In genomic region chr10:35415505-35415904, GRCh38 we compare ENCODE assay signal across 24 cellular contexts.
A peak's percentile ranks its signal among the peaks of the same experiment; 100 is the strongest.
DNase-seq lines count a peak whose midpoint lies in the region; ATAC-seq, FAIRE-seq and TF ChIP-seq lines count a peak whose summit lies in the region.
"Had no signal": no experiment of that assay in that cellular context is flagged by ENCODE, and none has a peak within 500 bp of the region (broad histone marks: within the 10 kb centered on the region; RNA-seq: fewer than 3 reads in every experiment).

No MANE protein-coding gene starts in this region.

- H3K9me3 ChIP-seq in astrocyte (ENCODE audit: insufficient read depth, low read depth, low read length) (no peaks in the 10 kb centered on the region), mesenchymal stem cell (ENCODE audit: control insufficient read depth, low read length) (no peaks in the 10 kb centered on the region)
- H3K9me3 ChIP-seq: ascending aorta, SK-N-SH, thyroid gland had no signal

- peaks cover 23% of the 10 kb centered on the region for H3K79me1 ChIP-seq in mesenchymal stem cell (replicated peaks; ENCODE audit: low read length, poor library complexity, severe bottlenecking)

- no peak overlapping the region for H3K23ac ChIP-seq in mesenchymal stem cell (ENCODE audit: low read length in 2 of 2)

- H3K4me3 Mint-ChIP-seq in astrocyte (ENCODE audit: unreplicated experiment), result no peak overlapping the region
- no peak overlapping the region for H3K4me3 Mint-ChIP-seq in Calu3 (ENCODE audit: low read depth, unreplicated experiment)
- H3K4me3 Mint-ChIP-seq: activated CD8-positive, alpha-beta T cell treated with anti-CD3 and anti-CD28 coated beads, Interleukin-2, amount 10 ng/mL, durations not matched to agents 7 days and 5 days; activated naive CD4-positive, alpha-beta T cell treated with anti-CD3 and anti-CD28 coated beads for 36 hours; activated T-cell treated with anti-CD3 and anti-CD28 coated beads, Interleukin-2, amount 50 U/mL, for 4 hours; GM23338; stimulated activated effector memory CD8-positive, alpha-beta T cell treated with anti-CD3 and anti-CD28 coated beads, Interleukin-12 subunit alpha, Interleukin-12 subunit beta, amount 100 ng/mL, for 72 hours had no signal

- H3K9me3 Mint-ChIP-seq in astrocyte (ENCODE audit: unreplicated experiment) (no peaks in the 10 kb centered on the region), Calu3 (ENCODE audit: low read depth, unreplicated experiment) (no peaks in the 10 kb centered on the region)
- H3K9me3 Mint-ChIP-seq: activated naive CD4-positive, alpha-beta T cell treated with anti-CD3 and anti-CD28 coated beads for 36 hours; activated T-cell treated with anti-CD3 and anti-CD28 coated beads, Interleukin-2, amount 50 U/mL, for 4 hours; GM23338; stimulated activated effector memory CD8-positive, alpha-beta T cell treated with anti-CD3 and anti-CD28 coated beads, Interleukin-12 subunit alpha, Interleukin-12 subunit beta, amount 100 ng/mL, for 72 hours had no signal

- H3K27me3 Mint-ChIP-seq in astrocyte (ENCODE audit: low read depth, unreplicated experiment) (no peaks in the 10 kb centered on the region), Calu3 (ENCODE audit: unreplicated experiment) (no peaks in the 10 kb centered on the region)

- H3K4me3 ChIP-seq in astrocyte (ENCODE audit: insufficient read depth, low read depth, low read length) (no peak overlapping the region), mesenchymal stem cell (ENCODE audit: insufficient read depth in 1 of 2, low read depth in 1 of 2, low read length in 2 of 2) (no peak overlapping the region)
- H3K4me3 ChIP-seq: ascending aorta, coronary artery, GM23338, thyroid gland had no signal

- H3K27me3 ChIP-seq in astrocyte (ENCODE audit: insufficient read depth, low read length), result no peaks in the 10 kb centered on the region
- no peaks in the 10 kb centered on the region for H3K27me3 ChIP-seq in mesenchymal stem cell (ENCODE audit: control insufficient read depth in 1 of 2, insufficient read depth in 1 of 2, low read length in 2 of 2)
- H3K27me3 ChIP-seq: ascending aorta, thyroid gland had no signal

- intact Hi-C loops in cardiac septum (cut with DNase I) (no loop called here), left cardiac atrium (cut with DNase I) (no loop called here), Calu3 (cut with micrococcal nuclease; ENCODE audit: unreplicated experiment) (no loop called here)

- BruUV-seq in Calu3 (replicated peaks; lab: Mats Ljungman, UMichigan), result no TSS peak

- DNase-seq in cardiac septum (ENCODE audit: low spot score), result peak; percentile 74
- DNase-seq in left cardiac atrium, result no peak
- no peak for DNase-seq in astrocyte (ENCODE audit: low read depth)
- DNase-seq in mesenchymal stem cell, result no peak
- no peak for DNase-seq in substantia nigra (lab: John Stamatoyannopoulos, UW)
- no peak for DNase-seq in GM12891 (ENCODE audit: insufficient read length, low spot score)
- no peak for DNase-seq in Calu3
- DNase-seq: activated CD8-positive, alpha-beta T cell treated with anti-CD3 and anti-CD28 coated beads, Interleukin-2, amount 10 ng/mL, durations not matched to agents 7 days and 5 days; activated naive CD4-positive, alpha-beta T cell treated with anti-CD3 and anti-CD28 coated beads for 36 hours; activated T-cell treated with anti-CD3 and anti-CD28 coated beads, Interleukin-2, amount 50 U/mL, for 4 hours; DMS79; KG1; NCI-H187 treated with DMSO at 0.1 percent for 48 hours; NCI-H446; SK-N-SH; T1000; thyroid gland had no signal

- CTCF ChIA-PET in Calu3 (lab: Charles Lee), result no interaction called here

- H3K4me1 Mint-ChIP-seq in astrocyte (ENCODE audit: low read depth, unreplicated experiment) (peaks cover 61% of the 10 kb centered on the region), Calu3 (ENCODE audit: low read depth, unreplicated experiment) (no peaks in the 10 kb centered on the region)

- peaks cover 89% of the 10 kb centered on the region for H3K79me2 ChIP-seq in astrocyte (ENCODE audit: insufficient read depth, low read length)

- TF ChIP-seq POLR2A in GM12891 (IDR thresholded peaks at IDR 0.05; ENCODE audit: low read depth, low read length), result no peak

- H3K36me3 ChIP-seq in astrocyte (ENCODE audit: insufficient read depth, low read length), result no peaks in the 10 kb centered on the region
- no peaks in the 10 kb centered on the region for H3K36me3 ChIP-seq in mesenchymal stem cell (ENCODE audit: control insufficient read depth in 1 of 2, insufficient read depth in 2 of 2, low read depth in 1 of 2, low read length in 2 of 2)
- H3K36me3 ChIP-seq: ascending aorta, thyroid gland had no signal

- H3K36me3 Mint-ChIP-seq in astrocyte (ENCODE audit: low read depth, unreplicated experiment), result peaks cover 3% of the 10 kb centered on the region
- H3K36me3 Mint-ChIP-seq in Calu3 (ENCODE audit: insufficient read depth, unreplicated experiment), result no peaks in the 10 kb centered on the region
- H3K36me3 Mint-ChIP-seq: stimulated activated effector memory CD8-positive, alpha-beta T cell treated with anti-CD3 and anti-CD28 coated beads, Interleukin-12 subunit alpha, Interleukin-12 subunit beta, amount 100 ng/mL, for 72 hours had no signal

- H2AFZ ChIP-seq in astrocyte (ENCODE audit: low read depth, low read length), result no peak overlapping the region
- no peak overlapping the region for H2AFZ ChIP-seq in mesenchymal stem cell (ENCODE audit: low read depth, low read length)
- H2AFZ ChIP-seq: GM23338 had no signal

- no peak overlapping the region for H2BK12ac ChIP-seq in mesenchymal stem cell (ENCODE audit: low read length in 2 of 2)

- peaks cover 60% of the 10 kb centered on the region for H3K4me1 ChIP-seq in astrocyte (ENCODE audit: insufficient read depth, low read length)
- peaks cover 31% of the 10 kb centered on the region for H3K4me1 ChIP-seq in mesenchymal stem cell (ENCODE audit: control insufficient read depth, insufficient read depth, low read depth, low read length)

- no peak overlapping the region for H3K18ac ChIP-seq in mesenchymal stem cell (ENCODE audit: low read depth in 1 of 2, low read length in 2 of 2)

- H3K14ac ChIP-seq in mesenchymal stem cell (ENCODE audit: low read length in 2 of 2), result no peak overlapping the region

- H3K27ac Mint-ChIP-seq in astrocyte (ENCODE audit: unreplicated experiment), result no peak overlapping the region
- no peak overlapping the region for H3K27ac Mint-ChIP-seq in Calu3 (ENCODE audit: unreplicated experiment)
- H3K27ac Mint-ChIP-seq: activated CD8-positive, alpha-beta T cell treated with anti-CD3 and anti-CD28 coated beads, Interleukin-2, amount 10 ng/mL, durations not matched to agents 7 days and 5 days; activated naive CD4-positive, alpha-beta T cell treated with anti-CD3 and anti-CD28 coated beads for 36 hours; GM23338 had no signal

- ATAC-seq in left cardiac atrium, result no peak
- no peak for ATAC-seq in HG03565 (IDR thresholded peaks at IDR 0.05; ENCODE audit: unreplicated experiment)
- ATAC-seq: activated CD8-positive, alpha-beta T cell treated with anti-CD3 and anti-CD28 coated beads, Interleukin-2, amount 10 ng/mL, durations not matched to agents 7 days and 5 days; activated T-cell treated with anti-CD3 and anti-CD28 coated beads, Interleukin-2, amount 50 U/mL, for 4 hours; GM23338; stimulated activated effector memory CD8-positive, alpha-beta T cell treated with anti-CD3 and anti-CD28 coated beads, Interleukin-12 subunit alpha, Interleukin-12 subunit beta, amount 100 ng/mL, for 72 hours had no signal

- no peak overlapping the region for H4K8ac ChIP-seq in mesenchymal stem cell (ENCODE audit: low read length)

- H3K9ac ChIP-seq in astrocyte (ENCODE audit: low read length) (no peak overlapping the region), mesenchymal stem cell (ENCODE audit: low read length) (no peak overlapping the region)
- H3K9ac ChIP-seq: SK-N-SH had no signal

- peaks cover 18% of the 10 kb centered on the region for H4K20me1 ChIP-seq in astrocyte (ENCODE audit: insufficient read depth, low read length)

- H2BK120ac ChIP-seq in mesenchymal stem cell (ENCODE audit: low read depth, low read length), result no peak overlapping the region

- H3K4me2 ChIP-seq in astrocyte (ENCODE audit: low read length) (no peak overlapping the region), mesenchymal stem cell (ENCODE audit: low read length, poor library complexity, severe bottlenecking) (no peak overlapping the region)
- H3K4me2 ChIP-seq: GM23338, SK-N-SH had no signal

- 96% methylated on average over 4 of the region's 5 CpGs for WGBS in mesenchymal stem cell

- H2AK5ac ChIP-seq in mesenchymal stem cell (ENCODE audit: low read length, severe bottlenecking), result peak overlapping the region; percentile 29

- H3K27ac ChIP-seq in astrocyte (ENCODE audit: low read depth, low read length) (peak overlapping the region; percentile 91), mesenchymal stem cell (ENCODE audit: low read length, poor library complexity, severe bottlenecking) (no peak overlapping the region), substantia nigra (ENCODE audit: low read depth, low read length, poor library complexity, severe bottlenecking) (peak overlapping the region; percentile 54)
- H3K27ac ChIP-seq: coronary artery, thyroid gland had no signal

- H2BK15ac ChIP-seq in mesenchymal stem cell (ENCODE audit: low read depth, poor library complexity, severe bottlenecking), result no peak overlapping the region

- no peak for FAIRE-seq in astrocyte (lab: Jason Lieb, UNC)
- no peak for FAIRE-seq in GM12891 (lab: Jason Lieb, UNC)
- FAIRE-seq: endometrium, GM12892 had no signal

- TF ChIP-seq CTCF in astrocyte (IDR thresholded peaks at IDR 0.05; ENCODE audit: insufficient read depth, low read depth, low read length) (no peak), Calu3 (IDR thresholded peaks at IDR 0.05; ENCODE audit: unreplicated experiment) (no peak)

- H2BK5ac ChIP-seq in mesenchymal stem cell (ENCODE audit: low read depth, low read length, poor library complexity, severe bottlenecking), result no peak overlapping the region

- no peak overlapping the region for H4K91ac ChIP-seq in mesenchymal stem cell (ENCODE audit: low read length)

- H3K4ac ChIP-seq in mesenchymal stem cell (ENCODE audit: low read depth in 1 of 2, low read length in 2 of 2), result no peak overlapping the region

TF ChIP-seq in GM12891, 5 proteins besides CTCF, POLR2A, EP300 and RAD21:
- TF ChIP-seq POLR2AphosphoS5 (IDR thresholded peaks at IDR 0.05; ENCODE audit: low read depth, low read length) (no peak), TAF1 (IDR thresholded peaks at IDR 0.05; ENCODE audit: low read depth, low read length) (no peak), SPI1 (IDR thresholded peaks at IDR 0.05; ENCODE audit: low read depth, low read length) (no peak), POU2F2 (IDR thresholded peaks at IDR 0.05; ENCODE audit: low read depth, low read length) (no peak), PAX5 (IDR thresholded peaks at IDR 0.05; ENCODE audit: insufficient read depth, low read length, severe bottlenecking) (no peak)
